In genomic region chr6:93940381-93940780, GRCh38 we compare ENCODE assay signal across 33 cellular contexts.
"Had no signal": no experiment of that assay in that cellular context is flagged by ENCODE, and none has a peak within 500 bp of the region (broad histone marks: within the 10 kb centered on the region; RNA-seq: fewer than 3 reads in every experiment).

No MANE protein-coding gene starts in this region.

- ATAC-seq: left colon; left lung; lower lobe of right lung; natural killer cell; pancreas; right cardiac atrium; sciatic nerve; stimulated activated naive B cell treated with anti-CD40 and anti-IgM and Interleukin-4, amounts not matched to agents 10 μg/mL and 1 μg/mL and 100 μg/mL, for 72 hours; stimulated activated naive CD8-positive, alpha-beta T cell treated with anti-CD3 and anti-CD28 coated beads, Interleukin-15, Interleukin-2, amounts not matched to agents 100 U/mL and 50 U/mL, for 24 hours had no signal

- DNase-seq: hypothalamus; immature natural killer cell; kidney; left colon; left lung; lower lobe of right lung; mammary epithelial cell; mesenchymal stem cell; naive B cell; natural killer cell; nephron progenitor cell; occipital lobe; pancreas; posterior cingulate gyrus; retina; right cardiac atrium; stimulated activated CD4-positive, alpha-beta T cell treated with anti-CD3 and anti-CD28 coated beads, Interleukin-12 subunit alpha, Interleukin-12 subunit beta, amount 100 ng/mL, for 4 hours; stimulated activated CD4-positive, alpha-beta T cell treated with anti-CD3 and anti-CD28 coated beads, Interleukin-15, amount 100 ng/mL, for 24 hours; stimulated activated CD4-positive, alpha-beta T cell treated with anti-CD3 and anti-CD28 coated beads, Interleukin-2, amount 100 ng/mL, for 24 hours; stimulated activated CD4-positive, alpha-beta T cell treated with anti-CD3 and anti-CD28 coated beads, Interleukin-4, amount 100 ng/mL, for 1 hour; stimulated activated naive B cell treated with anti-CD40 and anti-IgM and Interleukin-4, amounts not matched to agents 10 μg/mL and 1 μg/mL and 100 μg/mL, for 72 hours; stimulated activated naive CD8-positive, alpha-beta T cell treated with anti-CD3 and anti-CD28 coated beads, Interleukin-15, Interleukin-2, amounts not matched to agents 100 U/mL and 50 U/mL, for 24 hours; stomach; testis; thyroid gland; transverse colon; upper lobe of left lung had no signal

- H3K36me3 ChIP-seq: left lung, lower lobe of right lung, neural progenitor cell, neutrophil, pancreas, prostate gland, stomach, thyroid gland, transverse colon, upper lobe of left lung, vagina had no signal

- H3K27me3 Mint-ChIP-seq: naive B cell; stimulated activated naive B cell treated with anti-CD40 and anti-IgM and Interleukin-4, amounts not matched to agents 10 μg/mL and 1 μg/mL and 100 μg/mL, for 72 hours had no signal

- H3K4me1 Mint-ChIP-seq: immature natural killer cell; naive B cell; natural killer cell; nephron progenitor cell; neural progenitor cell; stimulated activated naive B cell treated with anti-CD40 and anti-IgM and Interleukin-4, amounts not matched to agents 10 μg/mL and 1 μg/mL and 100 μg/mL, for 72 hours had no signal

- H3K4me1 ChIP-seq: left lung, lower lobe of right lung, neural progenitor cell, pancreas, prostate gland, stomach, testis, thyroid gland, transverse colon, upper lobe of left lung, vagina had no signal

- H3K4me3 Mint-ChIP-seq: immature natural killer cell; naive B cell; natural killer cell; nephron progenitor cell; neural progenitor cell; stimulated activated naive B cell treated with anti-CD40 and anti-IgM and Interleukin-4, amounts not matched to agents 10 μg/mL and 1 μg/mL and 100 μg/mL, for 72 hours had no signal

- H3K36me3 Mint-ChIP-seq: immature natural killer cell; naive B cell; natural killer cell; stimulated activated naive B cell treated with anti-CD40 and anti-IgM and Interleukin-4, amounts not matched to agents 10 μg/mL and 1 μg/mL and 100 μg/mL, for 72 hours had no signal

- H3K4me3 ChIP-seq: left lung, lower lobe of right lung, neural progenitor cell, pancreas, prostate gland, skin epidermis, stomach, testis, thyroid gland, transverse colon, upper lobe of left lung, vagina had no signal

- H3K27me3 ChIP-seq: left lung, neural progenitor cell, neutrophil, pancreas, stomach, testis, thyroid gland, transverse colon, upper lobe of left lung, vagina had no signal

- H3K9me3 ChIP-seq: left lung, lower lobe of right lung, neutrophil, pancreas, prostate gland, stomach, testis, thyroid gland, transverse colon, upper lobe of left lung, vagina had no signal

- H3K27ac Mint-ChIP-seq: immature natural killer cell; naive B cell; natural killer cell; nephron progenitor cell; neural progenitor cell; stimulated activated naive B cell treated with anti-CD40 and anti-IgM and Interleukin-4, amounts not matched to agents 10 μg/mL and 1 μg/mL and 100 μg/mL, for 72 hours had no signal

- H3K9me3 Mint-ChIP-seq: nephron progenitor cell, neural progenitor cell had no signal

- H3K27ac ChIP-seq: left lung, lower lobe of right lung, neural progenitor cell, neutrophil, pancreas, skin epidermis, stomach, testis, thyroid gland, transverse colon, upper lobe of left lung, vagina had no signal
